ENCODE assay signal across 13 cellular contexts in genomic region chr4:108114503-108114902, GRCh38. TPM values are rescaled to one million over a fixed set of nuclear protein-coding genes. Genes with fewer than 3 reads are reported as not detected.
DNase-seq lines count a peak whose midpoint lies in the region; ATAC-seq and TF ChIP-seq lines count a peak whose summit lies in the region.
"Had no signal": no experiment of that assay in that cellular context is flagged by ENCODE, and none has a peak within 500 bp of the region (broad histone marks: within the 10 kb centered on the region; RNA-seq: fewer than 3 reads in every experiment).

No MANE protein-coding gene starts in this region.

- POLR2A ChIA-PET in activated CD8-positive, alpha-beta T cell treated with anti-CD3 and anti-CD28 coated beads, Interleukin-2, amount 10 ng/mL, durations not matched to agents 7 days and 5 days (lab: Charles Lee), result interaction anchor here (0.7 to 2.9 kb wide), 5 partner anchors 14 to 54 kb away, joined by 3 to 14 read pairs (median 3); partner anchors contain the start of gene LEF1

- intact Hi-C loops in activated CD4-positive, alpha-beta T cell treated with anti-CD3 and anti-CD28 coated beads, Interleukin-2, amount 10 ng/mL, durations not matched to agents 24 days and 14 days (cut with micrococcal nuclease), result no loop called here

- no peak for ATAC-seq in activated CD8-positive, alpha-beta T cell treated with anti-CD3 and anti-CD28 coated beads, Interleukin-2, amount 10 ng/mL, durations not matched to agents 7 days and 5 days
- ATAC-seq in GM21390 (IDR thresholded peaks at IDR 0.05; ENCODE audit: unreplicated experiment) (no peak), HG02798 (IDR thresholded peaks at IDR 0.05; ENCODE audit: poor library complexity, unreplicated experiment) (no peak), HG03039 (IDR thresholded peaks at IDR 0.05; ENCODE audit: unreplicated experiment) (no peak)
- ATAC-seq: activated CD8-positive, alpha-beta memory T cell treated with anti-CD3 and anti-CD28 coated beads, Interleukin-2, amount 10 ng/mL, durations not matched to agents 7 days and 5 days; body of pancreas had no signal

- no peaks in the 10 kb centered on the region for H3K27me3 Mint-ChIP-seq in activated CD4-positive, alpha-beta T cell treated with anti-CD3 and anti-CD28 coated beads, Interleukin-2, amount 10 ng/mL, durations not matched to agents 24 days and 14 days
- no peaks in the 10 kb centered on the region for H3K27me3 Mint-ChIP-seq in activated CD8-positive, alpha-beta T cell treated with anti-CD3 and anti-CD28 coated beads, Interleukin-2, amount 10 ng/mL, durations not matched to agents 7 days and 5 days (ENCODE audit: low read depth)
- no peaks in the 10 kb centered on the region for H3K27me3 Mint-ChIP-seq in nephron (ENCODE audit: low read depth)

- no peak for TF ChIP-seq CTCF in nephron (IDR thresholded peaks at IDR 0.05; ENCODE audit: unreplicated experiment in 3 of 3)

- peaks cover 4% of the 10 kb centered on the region for H3K9me3 Mint-ChIP-seq in activated CD4-positive, alpha-beta T cell treated with anti-CD3 and anti-CD28 coated beads, Interleukin-2, amount 10 ng/mL, durations not matched to agents 24 days and 14 days
- no peaks in the 10 kb centered on the region for H3K9me3 Mint-ChIP-seq in activated CD8-positive, alpha-beta T cell treated with anti-CD3 and anti-CD28 coated beads, Interleukin-2, amount 10 ng/mL, durations not matched to agents 7 days and 5 days (ENCODE audit: insufficient read depth)
- no peaks in the 10 kb centered on the region for H3K9me3 Mint-ChIP-seq in nephron
- H3K9me3 Mint-ChIP-seq: endodermal cell had no signal

- peak overlapping the region; percentile 87 for H3K27ac Mint-ChIP-seq in activated CD4-positive, alpha-beta T cell treated with anti-CD3 and anti-CD28 coated beads, Interleukin-2, amount 10 ng/mL, durations not matched to agents 24 days and 14 days
- H3K27ac Mint-ChIP-seq in activated CD8-positive, alpha-beta T cell treated with anti-CD3 and anti-CD28 coated beads, Interleukin-2, amount 10 ng/mL, durations not matched to agents 7 days and 5 days, result peak overlapping the region; percentile 85
- peak overlapping the region; percentile 6 to 49 (median 8) for H3K27ac Mint-ChIP-seq in nephron
- H3K27ac Mint-ChIP-seq: activated CD8-positive, alpha-beta memory T cell treated with anti-CD3 and anti-CD28 coated beads, Interleukin-2, amount 10 ng/mL, durations not matched to agents 7 days and 5 days; endodermal cell had no signal

- H3K4me1 Mint-ChIP-seq in activated CD4-positive, alpha-beta T cell treated with anti-CD3 and anti-CD28 coated beads, Interleukin-2, amount 10 ng/mL, durations not matched to agents 24 days and 14 days, result peaks cover 92% of the 10 kb centered on the region
- peaks cover 96% of the 10 kb centered on the region for H3K4me1 Mint-ChIP-seq in activated CD8-positive, alpha-beta T cell treated with anti-CD3 and anti-CD28 coated beads, Interleukin-2, amount 10 ng/mL, durations not matched to agents 7 days and 5 days (ENCODE audit: low read depth)
- peaks cover 48% of the 10 kb centered on the region for H3K4me1 Mint-ChIP-seq in nephron

- CTCF ChIA-PET in activated CD8-positive, alpha-beta T cell treated with anti-CD3 and anti-CD28 coated beads, Interleukin-2, amount 10 ng/mL, durations not matched to agents 7 days and 5 days (lab: Charles Lee), result interaction anchor here (0.9 to 3.4 kb wide), 6 partner anchors 15 to 84 kb away, joined by 3 to 23 read pairs (median 3); no protein-coding TSS in a partner anchor

- H3K4me3 Mint-ChIP-seq in activated CD4-positive, alpha-beta T cell treated with anti-CD3 and anti-CD28 coated beads, Interleukin-2, amount 10 ng/mL, durations not matched to agents 24 days and 14 days, result peak overlapping the region; percentile 73
- H3K4me3 Mint-ChIP-seq in activated CD8-positive, alpha-beta T cell treated with anti-CD3 and anti-CD28 coated beads, Interleukin-2, amount 10 ng/mL, durations not matched to agents 7 days and 5 days, result peak overlapping the region; percentile 12
- no peak overlapping the region for H3K4me3 Mint-ChIP-seq in nephron
- H3K4me3 Mint-ChIP-seq: activated CD8-positive, alpha-beta memory T cell treated with anti-CD3 and anti-CD28 coated beads, Interleukin-2, amount 10 ng/mL, durations not matched to agents 7 days and 5 days; endodermal cell had no signal

- H3K36me3 Mint-ChIP-seq in activated CD4-positive, alpha-beta T cell treated with anti-CD3 and anti-CD28 coated beads, Interleukin-2, amount 10 ng/mL, durations not matched to agents 24 days and 14 days (ENCODE audit: low read depth), result peaks cover 41% of the 10 kb centered on the region
- peaks cover 67% of the 10 kb centered on the region for H3K36me3 Mint-ChIP-seq in activated CD8-positive, alpha-beta T cell treated with anti-CD3 and anti-CD28 coated beads, Interleukin-2, amount 10 ng/mL, durations not matched to agents 7 days and 5 days (ENCODE audit: low read depth)
- H3K36me3 Mint-ChIP-seq in nephron (ENCODE audit: low read depth), result no peaks in the 10 kb centered on the region

- DNase-seq in activated CD4-positive, alpha-beta T cell treated with anti-CD3 and anti-CD28 coated beads, Interleukin-2, amount 10 ng/mL, durations not matched to agents 24 days and 14 days, result peak; percentile 69
- DNase-seq in activated CD4-positive, alpha-beta T cell treated with anti-CD3 and anti-CD28 coated beads, Interleukin-2, amount 50 U/mL, for 48 hours, result no peak
- DNase-seq in NCI-H2029 (lab: John Stamatoyannopoulos, UW), result peak; percentile 27
- no peak for DNase-seq in activated CD8-positive, alpha-beta T cell treated with anti-CD3 and anti-CD28 coated beads, Interleukin-2, amount 10 ng/mL, durations not matched to agents 7 days and 5 days
- DNase-seq: activated CD8-positive, alpha-beta memory T cell treated with anti-CD3 and anti-CD28 coated beads, Interleukin-2, amount 10 ng/mL, durations not matched to agents 7 days and 5 days; body of pancreas; endodermal cell; NCI-H526 treated with DMSO at 0.1 percent for 48 hours; stimulated activated CD4-positive, alpha-beta T cell treated with anti-CD3 and anti-CD28 coated beads, Interleukin-15, amount 100 ng/mL, for 24 hours had no signal

RNA-seq across cellular contexts. Expression of gene LEF1, which starts 54.2 kb away (rescaled TPM):
- total RNA-seq in activated CD4-positive, alpha-beta T cell treated with anti-CD3 and anti-CD28 coated beads, Interleukin-2, amount 10 ng/mL, durations not matched to agents 24 days and 14 days, result 131 and 141 TPM in 2 replicates
- total RNA-seq in activated CD8-positive, alpha-beta T cell treated with anti-CD3 and anti-CD28 coated beads, Interleukin-2, amount 10 ng/mL, durations not matched to agents 7 days and 5 days, result 100 to 1,000 TPM; 205 to 246 TPM

Comparison
In these comparisons a context has a peak if more than half of its experiments do, and no peak if none do; other contexts are left out.
1. DNase-seq: peak in activated CD4-positive, alpha-beta T cell treated with anti-CD3 and anti-CD28 coated beads, Interleukin-2, amount 10 ng/mL, durations not matched to agents 24 days and 14 days (single experiment) and NCI-H2029 (single experiment); none in activated CD4-positive, alpha-beta T cell treated with anti-CD3 and anti-CD28 coated beads, Interleukin-2, amount 50 U/mL, for 48 hours (0 of 2) and activated CD8-positive, alpha-beta T cell treated with anti-CD3 and anti-CD28 coated beads, Interleukin-2, amount 10 ng/mL, durations not matched to agents 7 days and 5 days (single experiment).
2. H3K27ac Mint-ChIP-seq: peak in every context shown above with its lines; median percentile 87 in activated CD4-positive, alpha-beta T cell treated with anti-CD3 and anti-CD28 coated beads, Interleukin-2, amount 10 ng/mL, durations not matched to agents 24 days and 14 days; 85 in activated CD8-positive, alpha-beta T cell treated with anti-CD3 and anti-CD28 coated beads, Interleukin-2, amount 10 ng/mL, durations not matched to agents 7 days and 5 days; 8 in nephron.
3. H3K4me3 Mint-ChIP-seq: peak in activated CD4-positive, alpha-beta T cell treated with anti-CD3 and anti-CD28 coated beads, Interleukin-2, amount 10 ng/mL, durations not matched to agents 24 days and 14 days (single experiment) and activated CD8-positive, alpha-beta T cell treated with anti-CD3 and anti-CD28 coated beads, Interleukin-2, amount 10 ng/mL, durations not matched to agents 7 days and 5 days (single experiment); none in nephron (0 of 3).